In the genomic region with DNA sequence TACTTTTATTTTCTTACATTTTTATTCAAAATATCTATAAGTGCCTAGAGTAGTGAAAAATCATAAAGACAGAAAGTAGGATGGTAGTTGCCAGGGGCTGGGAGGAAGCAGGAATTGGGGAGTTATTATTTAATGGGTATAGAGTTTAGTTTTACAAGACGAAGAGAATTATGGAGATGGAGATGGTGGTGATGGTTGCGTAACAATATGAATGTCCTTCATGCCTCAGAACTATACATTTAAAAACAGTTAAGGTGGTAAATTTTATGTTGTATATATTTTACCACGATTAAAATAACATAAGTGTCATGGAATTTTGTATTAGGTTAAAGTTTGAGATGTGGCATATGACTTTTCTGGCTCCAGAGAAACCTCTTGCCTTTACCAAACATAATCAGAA, we compare ENCODE assay signal across 37 cellular contexts.
"Had no signal": no experiment of that assay in that cellular context is flagged by ENCODE, and none has a peak within 500 bp of the region (broad histone marks: within the 10 kb centered on the region; RNA-seq: fewer than 3 reads in every experiment).

No MANE protein-coding gene starts in this region.

- H3K27ac Mint-ChIP-seq: activated CD4-positive, alpha-beta memory T cell treated with anti-CD3 and anti-CD28 coated beads for 36 hours; activated CD4-positive, alpha-beta T cell treated with anti-CD3 and anti-CD28 coated beads for 36 hours; activated CD4-positive, alpha-beta T cell treated with anti-CD3 and anti-CD28 coated beads, Interleukin-2, amount 10 ng/mL, durations not matched to agents 24 days and 14 days; activated CD8-positive, alpha-beta T cell treated with anti-CD3 and anti-CD28 coated beads for 36 hours; activated naive CD4-positive, alpha-beta T cell treated with anti-CD3 and anti-CD28 coated beads for 36 hours; activated naive CD4-positive, alpha-beta T cell treated with anti-CD3 and anti-CD28 coated beads, Interleukin-2, amount 50 U/mL, for 72 hours; activated naive CD8-positive, alpha-beta T cell treated with anti-CD3 and anti-CD28 coated beads for 36 hours; activated T-helper 1 cell treated with anti-CD3 and anti-CD28 coated beads, Interleukin-12 subunit alpha, Interleukin-12 subunit beta, Interleukin-2, Interleukin-4 antibody, amounts not matched to agents 30 ng/mL and 10 ng/mL and 1 ng/mL, durations not matched to agents 14 hours and 24 hours and 36 hours; activated T-helper 17 cell treated with anti-CD3 and anti-CD28 coated beads, Interleukin-2, amount 50 U/mL, for 72 hours; T-helper 1 cell treated with Interleukin-12 subunit alpha and Interleukin-12 subunit beta and Interleukin-4 antibody, amounts not matched to agents 30 μg/mL and 1 μg/mL, for 36 hours; T-helper 2 cell treated with Interferon-gamma antibody and Interleukin-4, amounts not matched to agents 5 μg/mL and 100 μg/mL, for 36 hours; WTC11 had no signal

- H3K36me3 ChIP-seq: adrenal gland, brain microvascular endothelial cell, breast epithelium, WERI-Rb-1 had no signal

- H3K4me1 Mint-ChIP-seq: activated CD4-positive, alpha-beta T cell treated with anti-CD3 and anti-CD28 coated beads for 36 hours; activated CD4-positive, alpha-beta T cell treated with anti-CD3 and anti-CD28 coated beads, Interleukin-2, amount 10 ng/mL, durations not matched to agents 24 days and 14 days; activated naive CD8-positive, alpha-beta T cell treated with anti-CD3 and anti-CD28 coated beads for 36 hours; activated T-helper 17 cell treated with anti-CD3 and anti-CD28 coated beads, Interleukin-2, amount 50 U/mL, for 72 hours had no signal

- H3K4me1 ChIP-seq: adrenal gland, breast epithelium had no signal

- ATAC-seq: activated CD4-positive, alpha-beta T cell treated with anti-CD3 and anti-CD28 coated beads for 36 hours; activated CD4-positive, CD25-positive, alpha-beta regulatory T cell treated with anti-CD3 and anti-CD28 coated beads, Interleukin-2, amount 50 U/mL, for 24 hours; activated CD8-positive, alpha-beta T cell treated with anti-CD3 and anti-CD28 coated beads for 36 hours; activated naive CD4-positive, alpha-beta T cell treated with anti-CD3 and anti-CD28 coated beads, Interleukin-2, amount 50 U/mL, for 72 hours; activated T-cell treated with anti-CD3 and anti-CD28 coated beads, Interleukin-2, amount 50 U/mL, for 4 hours; activated T-helper 17 cell treated with anti-CD3 and anti-CD28 coated beads, Interleukin-2, amount 50 U/mL, for 72 hours; body of pancreas; WTC11 had no signal

- H3K4me3 ChIP-seq: adrenal gland, body of pancreas, breast epithelium had no signal

- FAIRE-seq: TTC549 had no signal

- DNase-seq: activated CD4-positive, alpha-beta memory T cell treated with anti-CD3 and anti-CD28 coated beads for 36 hours; activated CD4-positive, alpha-beta T cell treated with anti-CD3 and anti-CD28 coated beads for 1 hour; activated CD4-positive, alpha-beta T cell treated with anti-CD3 and anti-CD28 coated beads for 36 hours; activated CD4-positive, alpha-beta T cell treated with anti-CD3 and anti-CD28 coated beads, Interleukin-2, amount 10 ng/mL, durations not matched to agents 24 days and 14 days; activated CD4-positive, alpha-beta T cell treated with anti-CD3 and anti-CD28 coated beads, Interleukin-2, amount 50 U/mL, for 1 hour; activated CD4-positive, alpha-beta T cell treated with anti-CD3 and anti-CD28 coated beads, Interleukin-2, amount 50 U/mL, for 4 hours; activated CD4-positive, CD25-positive, alpha-beta regulatory T cell; activated CD8-positive, alpha-beta memory T cell treated with anti-CD3 and anti-CD28 coated beads, Interleukin-2, amount 50 U/mL, for 4 hours; activated CD8-positive, alpha-beta T cell treated with anti-CD3 and anti-CD28 coated beads for 36 hours; activated effector memory CD4-positive, alpha-beta T cell treated with anti-CD3 and anti-CD28 coated beads, Interleukin-2, amount 50 U/mL, for 16 hours; activated gamma-delta T cell treated with Interleukin-2 at 50 U/mL for 16 hours; activated naive CD4-positive, alpha-beta T cell; activated naive CD4-positive, alpha-beta T cell treated with anti-CD3 and anti-CD28 coated beads for 36 hours; activated naive CD4-positive, alpha-beta T cell treated with anti-CD3 and anti-CD28 coated beads, Interleukin-2, amount 50 U/mL, for 16 hours; activated naive CD8-positive, alpha-beta T cell treated with anti-CD3 and anti-CD28 coated beads for 36 hours; activated T-cell treated with anti-CD3 and anti-CD28 coated beads for 4 hours; activated T-cell treated with anti-CD3 and anti-CD28 coated beads, Interleukin-2, amount 50 U/mL, for 1 hour; activated T-cell treated with anti-CD3 and anti-CD28 coated beads, Interleukin-2, amount 50 U/mL, for 4 hours; adrenal gland; amniotic stem cell; aorta; body of pancreas; brain microvascular endothelial cell; central memory CD4-positive, alpha-beta T cell; T-helper 1 cell; T-helper 2 cell; T-helper 9 cell; WERI-Rb-1 had no signal

- H3K27ac ChIP-seq: adrenal gland, brain microvascular endothelial cell, breast epithelium, WERI-Rb-1 had no signal

- H3K27me3 Mint-ChIP-seq: activated CD4-positive, alpha-beta memory T cell treated with anti-CD3 and anti-CD28 coated beads for 36 hours; activated CD4-positive, alpha-beta T cell treated with anti-CD3 and anti-CD28 coated beads for 36 hours; activated CD4-positive, alpha-beta T cell treated with anti-CD3 and anti-CD28 coated beads, Interleukin-2, amount 10 ng/mL, durations not matched to agents 24 days and 14 days; activated CD8-positive, alpha-beta T cell treated with anti-CD3 and anti-CD28 coated beads for 36 hours; activated naive CD8-positive, alpha-beta T cell treated with anti-CD3 and anti-CD28 coated beads for 36 hours; activated T-helper 17 cell treated with anti-CD3 and anti-CD28 coated beads, Interleukin-2, amount 50 U/mL, for 72 hours had no signal

- H3K9me3 Mint-ChIP-seq: activated CD4-positive, alpha-beta memory T cell treated with anti-CD3 and anti-CD28 coated beads for 36 hours; activated CD4-positive, alpha-beta T cell treated with anti-CD3 and anti-CD28 coated beads, Interleukin-2, amount 10 ng/mL, durations not matched to agents 24 days and 14 days; activated naive CD4-positive, alpha-beta T cell treated with anti-CD3 and anti-CD28 coated beads for 36 hours; activated naive CD4-positive, alpha-beta T cell treated with anti-CD3 and anti-CD28 coated beads, Interleukin-2, amount 50 U/mL, for 72 hours; activated naive CD8-positive, alpha-beta T cell treated with anti-CD3 and anti-CD28 coated beads for 36 hours; activated T-cell treated with anti-CD3 and anti-CD28 coated beads, Interleukin-2, amount 50 U/mL, for 4 hours; activated T-helper 1 cell treated with anti-CD3 and anti-CD28 coated beads, Interleukin-12 subunit alpha, Interleukin-12 subunit beta, Interleukin-2, Interleukin-4 antibody, amounts not matched to agents 30 ng/mL and 10 ng/mL and 1 ng/mL, durations not matched to agents 14 hours and 24 hours and 36 hours; activated T-helper 17 cell treated with anti-CD3 and anti-CD28 coated beads, Interleukin-2, amount 50 U/mL, for 72 hours; T-helper 1 cell treated with Interleukin-12 subunit alpha and Interleukin-12 subunit beta and Interleukin-4 antibody, amounts not matched to agents 30 μg/mL and 1 μg/mL, for 36 hours; T-helper 2 cell treated with Interferon-gamma antibody and Interleukin-4, amounts not matched to agents 5 μg/mL and 100 μg/mL, for 36 hours had no signal

- H3K27me3 ChIP-seq: adrenal gland, body of pancreas, brain microvascular endothelial cell, breast epithelium had no signal

- H3K9me3 ChIP-seq: adrenal gland, body of pancreas, breast epithelium had no signal

- H3K4me3 Mint-ChIP-seq: activated CD4-positive, alpha-beta memory T cell treated with anti-CD3 and anti-CD28 coated beads for 36 hours; activated CD4-positive, alpha-beta T cell treated with anti-CD3 and anti-CD28 coated beads for 36 hours; activated CD4-positive, alpha-beta T cell treated with anti-CD3 and anti-CD28 coated beads, Interleukin-2, amount 10 ng/mL, durations not matched to agents 24 days and 14 days; activated CD8-positive, alpha-beta T cell treated with anti-CD3 and anti-CD28 coated beads for 36 hours; activated naive CD4-positive, alpha-beta T cell treated with anti-CD3 and anti-CD28 coated beads for 36 hours; activated naive CD8-positive, alpha-beta T cell treated with anti-CD3 and anti-CD28 coated beads for 36 hours; activated T-cell treated with anti-CD3 and anti-CD28 coated beads, Interleukin-2, amount 50 U/mL, for 4 hours; activated T-helper 1 cell treated with anti-CD3 and anti-CD28 coated beads, Interleukin-12 subunit alpha, Interleukin-12 subunit beta, Interleukin-2, Interleukin-4 antibody, amounts not matched to agents 30 ng/mL and 10 ng/mL and 1 ng/mL, durations not matched to agents 14 hours and 24 hours and 36 hours; activated T-helper 17 cell treated with anti-CD3 and anti-CD28 coated beads, Interleukin-2, amount 50 U/mL, for 72 hours; T-helper 1 cell treated with Interleukin-12 subunit alpha and Interleukin-12 subunit beta and Interleukin-4 antibody, amounts not matched to agents 30 μg/mL and 1 μg/mL, for 36 hours; T-helper 2 cell treated with Interferon-gamma antibody and Interleukin-4, amounts not matched to agents 5 μg/mL and 100 μg/mL, for 36 hours; WTC11 had no signal

- H3K36me3 Mint-ChIP-seq: activated CD4-positive, alpha-beta memory T cell treated with anti-CD3 and anti-CD28 coated beads for 36 hours; activated naive CD4-positive, alpha-beta T cell treated with anti-CD3 and anti-CD28 coated beads, Interleukin-2, amount 50 U/mL, for 72 hours; activated naive CD8-positive, alpha-beta T cell treated with anti-CD3 and anti-CD28 coated beads for 36 hours; WTC11 had no signal
